17 cellular contexts compared by ENCODE assay signal in the genomic region with DNA sequence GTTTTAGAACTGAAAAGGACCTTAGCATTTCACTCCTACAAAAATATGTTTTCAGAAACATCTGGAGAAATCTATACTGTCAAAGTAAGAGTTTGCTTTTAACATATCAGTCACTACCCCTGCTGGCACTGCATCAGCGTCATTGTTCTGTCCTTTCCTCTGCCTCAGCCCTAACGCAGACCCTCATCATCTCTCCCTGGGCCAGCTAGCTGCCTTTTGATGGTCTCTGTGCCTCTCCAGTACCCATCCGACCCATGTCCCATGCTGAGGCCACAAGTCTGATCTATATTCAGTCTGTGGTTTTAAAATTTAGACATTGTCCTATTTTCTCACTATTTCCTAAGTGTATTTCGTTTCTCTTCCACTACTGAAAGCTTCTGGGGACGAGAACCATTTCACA. TPM values are rescaled to one million over a fixed set of nuclear protein-coding genes. Genes with fewer than 3 reads are reported as not detected.
A peak's percentile ranks its signal among the peaks of the same experiment; 100 is the strongest.
DNase-seq lines count a peak whose midpoint lies in the region; ATAC-seq and TF ChIP-seq lines count a peak whose summit lies in the region.
"Had no signal": no experiment of that assay in that cellular context is flagged by ENCODE, and none has a peak within 500 bp of the region (broad histone marks: within the 10 kb centered on the region; RNA-seq: fewer than 3 reads in every experiment).

No MANE protein-coding gene starts in this region.

- no peaks in the 10 kb centered on the region for H3K36me3 ChIP-seq in duodenal mucosa (ENCODE audit: control insufficient read depth in 1 of 2, insufficient read depth in 2 of 2, low read length in 2 of 2)
- H3K36me3 ChIP-seq: sigmoid colon had no signal

- no peak for TF ChIP-seq CTCF in WTC11 (IDR thresholded peaks at IDR 0.05)

- peaks cover 3% of the 10 kb centered on the region for H3K9me3 Mint-ChIP-seq in WTC11
- H3K9me3 Mint-ChIP-seq in stimulated activated effector memory CD8-positive, alpha-beta T cell treated with anti-CD3 and anti-CD28 coated beads, Interleukin-12 subunit alpha, Interleukin-12 subunit beta, amount 100 ng/mL, for 72 hours: peaks cover 3% of the 10 kb centered on the region

- H3K4me1 ChIP-seq in duodenal mucosa (ENCODE audit: control insufficient read depth in 1 of 2, insufficient read depth in 2 of 2, low read length in 2 of 2): no peaks in the 10 kb centered on the region
- H3K4me1 ChIP-seq: sigmoid colon had no signal

- POLR2A ChIA-PET in WTC11 (lab: Charles Lee): no interaction called here

- no peak overlapping the region for H3K4me3 Mint-ChIP-seq in WTC11
- peak overlapping the region; percentile 66 for H3K4me3 Mint-ChIP-seq in stimulated activated effector memory CD8-positive, alpha-beta T cell treated with anti-CD3 and anti-CD28 coated beads, Interleukin-12 subunit alpha, Interleukin-12 subunit beta, amount 100 ng/mL, for 72 hours
- H3K4me3 Mint-ChIP-seq: nephron progenitor cell had no signal

- ATAC-seq in WTC11: peak; percentile 67
- peak; percentile 31 for ATAC-seq in stimulated activated effector memory CD8-positive, alpha-beta T cell treated with anti-CD3 and anti-CD28 coated beads, Interleukin-12 subunit alpha, Interleukin-12 subunit beta, amount 100 ng/mL, for 72 hours
- ATAC-seq: HCT116, left ventricle myocardium superior had no signal

- no peaks in the 10 kb centered on the region for H3K9me3 ChIP-seq in duodenal mucosa (ENCODE audit: control insufficient read depth in 1 of 2, low read length in 2 of 2)

- H3K27me3 Mint-ChIP-seq in WTC11 (ENCODE audit: low read depth): no peaks in the 10 kb centered on the region; the same call in 1 of the 2 replicates

- DNase-seq in activated CD4-positive, alpha-beta T cell treated with anti-CD3 and anti-CD28 coated beads for 48 hours: peak; percentile 31
- DNase-seq in activated CD4-positive, alpha-beta T cell treated with anti-CD3 and anti-CD28 coated beads, Interleukin-2, amount 50 U/mL, for 48 hours: no peak
- no peak for DNase-seq in WTC11 (ENCODE audit: low spot score)
- DNase-seq in stimulated activated effector memory CD8-positive, alpha-beta T cell treated with anti-CD3 and anti-CD28 coated beads, Interleukin-12 subunit alpha, Interleukin-12 subunit beta, amount 100 ng/mL, for 72 hours (ENCODE audit: low spot score in 2 of 2): peak in 1 of 2 donors; percentile 70
- DNase-seq in KG1 (lab: John Stamatoyannopoulos, UW): no peak
- DNase-seq in activated gamma-delta T cell treated with Interleukin-2 at 50 U/mL for 16 hours: no peak
- no peak for DNase-seq in OCI-M2 (lab: John Stamatoyannopoulos, UW; ENCODE audit: unreplicated experiment)
- DNase-seq: activated CD4-positive, CD25-positive, alpha-beta regulatory T cell; left ventricle myocardium superior; NCI-H2107; nephron progenitor cell; NK-92 treated with Interleukin-12 subunit alpha and Interleukin-12 subunit beta, amount 100 ng/mL, for 24 hours; sigmoid colon had no signal

- peaks cover 18% of the 10 kb centered on the region for H3K4me1 Mint-ChIP-seq in WTC11
- H3K4me1 Mint-ChIP-seq in stimulated activated effector memory CD8-positive, alpha-beta T cell treated with anti-CD3 and anti-CD28 coated beads, Interleukin-12 subunit alpha, Interleukin-12 subunit beta, amount 100 ng/mL, for 72 hours: peaks cover 59% of the 10 kb centered on the region

- CTCF ChIA-PET in WTC11 (lab: Charles Lee): interaction anchor here (2.1 kb wide), 1 partner anchor 70 kb away, joined by 8 read pairs; no protein-coding TSS in a partner anchor

- H3K27ac ChIP-seq in duodenal mucosa (ENCODE audit: low read depth, low read length): peak overlapping the region; percentile 34
- H3K27ac ChIP-seq: HL-60, sigmoid colon had no signal

- peaks cover under 1% of the 10 kb centered on the region; the same call in 1 of the 2 replicates for H3K36me3 Mint-ChIP-seq in WTC11
- peaks cover 66% of the 10 kb centered on the region for H3K36me3 Mint-ChIP-seq in stimulated activated effector memory CD8-positive, alpha-beta T cell treated with anti-CD3 and anti-CD28 coated beads, Interleukin-12 subunit alpha, Interleukin-12 subunit beta, amount 100 ng/mL, for 72 hours

- H3K9ac ChIP-seq in duodenal mucosa (ENCODE audit: low read depth in 1 of 2, low read length in 2 of 2): no peak overlapping the region

- no peaks in the 10 kb centered on the region for H3K27me3 ChIP-seq in duodenal mucosa (ENCODE audit: control insufficient read depth in 1 of 2, insufficient read depth in 2 of 2, low read length in 2 of 2)
- H3K27me3 ChIP-seq: sigmoid colon had no signal

- H3K27ac Mint-ChIP-seq in WTC11: no peak overlapping the region
- peak overlapping the region; percentile 97 for H3K27ac Mint-ChIP-seq in stimulated activated effector memory CD8-positive, alpha-beta T cell treated with anti-CD3 and anti-CD28 coated beads, Interleukin-12 subunit alpha, Interleukin-12 subunit beta, amount 100 ng/mL, for 72 hours
- H3K27ac Mint-ChIP-seq: nephron progenitor cell had no signal

- H3K4me3 ChIP-seq in duodenal mucosa (ENCODE audit: low read depth in 1 of 2, low read length in 2 of 2): no peak overlapping the region
- H3K4me3 ChIP-seq: sigmoid colon had no signal

TF ChIP-seq in WTC11, 78 proteins besides CTCF, POLR2A, EP300 and RAD21:
- TF ChIP-seq ZNF121 (CRISPR knock-in tag; IDR thresholded peaks at IDR 0.05) (no peak), GABPB1 (CRISPR knock-in tag; IDR thresholded peaks at IDR 0.05) (no peak), ZNF263 (CRISPR knock-in tag; IDR thresholded peaks at IDR 0.05; ENCODE audit: low read depth) (no peak), ESRRA (CRISPR knock-in tag; IDR thresholded peaks at IDR 0.05; ENCODE audit: borderline replicate concordance) (no peak), NR1H2 (CRISPR knock-in tag; IDR thresholded peaks at IDR 0.05) (no peak), TCF7 (CRISPR knock-in tag; IDR thresholded peaks at IDR 0.05; ENCODE audit: low read depth) (no peak)

RNA-seq across cellular contexts. Expression of gene CD2, which starts 53.2 kb away (rescaled TPM):
- total RNA-seq in WTC11 (2021): 0.13 to 0.44 TPM (median 0.32 TPM) in 3 replicates
- total RNA-seq: A172 had no signal
